Comparison of ENCODE assay signal across 35 cellular contexts in the genomic region with DNA sequence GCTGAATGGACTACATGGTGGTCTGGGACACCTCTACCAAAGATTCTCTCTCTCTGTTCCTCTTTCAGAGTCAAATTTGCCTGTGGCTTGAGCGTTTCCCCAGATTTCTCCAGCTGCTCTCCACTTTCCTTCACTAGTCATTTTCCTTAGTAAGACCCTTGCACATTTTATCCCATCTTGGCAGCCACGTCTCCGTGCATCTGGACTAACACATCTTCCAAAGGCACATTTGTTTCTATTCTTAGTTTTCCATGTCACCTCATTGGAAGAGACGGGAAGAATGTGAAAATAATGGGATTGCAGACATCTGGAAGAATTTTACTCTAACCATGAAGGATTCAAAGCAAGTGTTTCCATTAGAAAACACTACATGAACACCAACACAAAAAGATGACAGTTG.
"Had no signal": no experiment of that assay in that cellular context is flagged by ENCODE, and none has a peak within 500 bp of the region (broad histone marks: within the 10 kb centered on the region; RNA-seq: fewer than 3 reads in every experiment).

No MANE protein-coding gene starts in this region.

- FAIRE-seq: bronchial epithelial cell had no signal

- H3K36me3 ChIP-seq: Peyer's patch had no signal

- H3K4me2 ChIP-seq: KMS-11 had no signal

- H3K4me1 ChIP-seq: Peyer's patch had no signal

- H3K4me3 ChIP-seq: Peyer's patch had no signal

- H3K27ac ChIP-seq: KMS-11, Peyer's patch, RWPE1, VCaP had no signal

- ATAC-seq: activated naive CD8-positive, alpha-beta T cell treated with anti-CD3 and anti-CD28 coated beads, Interleukin-2, amount 50 U/mL, for 24 hours; PC-3; Right ventricle myocardium inferior; SK-N-SH treated with all-trans-retinoic acid at 6 μM for 48 hours; T-cell; T-helper 17 cell had no signal

- H3K27me3 ChIP-seq: Peyer's patch had no signal

- H3K9me3 ChIP-seq: Peyer's patch had no signal

- H3K9ac ChIP-seq: KMS-11 had no signal

- DNase-seq: activated B cell treated with CpG ODN at 0.5 μM for 24 hours; activated CD4-positive, alpha-beta memory T cell treated with anti-CD3 and anti-CD28 coated beads for 36 hours; activated CD4-positive, alpha-beta T cell treated with anti-CD3 and anti-CD28 coated beads for 4 hours; activated CD4-positive, alpha-beta T cell treated with anti-CD3 and anti-CD28 coated beads, Interleukin-2, amount 50 U/mL, for 1 hour; activated CD4-positive, CD25-positive, alpha-beta regulatory T cell treated with anti-CD3 and anti-CD28 coated beads, Interleukin-2, amount 50 U/mL, for 72 hours; activated CD8-positive, alpha-beta memory T cell treated with anti-CD3 and anti-CD28 coated beads, Interleukin-2, amount 50 U/mL, for 4 hours; activated effector memory CD4-positive, alpha-beta T cell treated with Interleukin-2 at 50 U/mL for 16 hours; activated naive CD4-positive, alpha-beta T cell treated with anti-CD3 and anti-CD28 coated beads, Interleukin-2, amount 10 ng/mL, durations not matched to agents 7 days and 5 days; activated naive CD8-positive, alpha-beta T cell treated with anti-CD3 and anti-CD28 coated beads, Interleukin-2, amount 50 U/mL, for 24 hours; activated T-cell treated with anti-CD3 and anti-CD28 coated beads, Interleukin-2, amount 50 U/mL, for 48 hours; anterior cingulate cortex; caudate nucleus; MM.1S; MV-4-11; NCI-H1092; NCI-H1436 treated with DMSO at 0.1 percent for 48 hours; NCI-H1694 treated with DMSO at 0.1 percent for 48 hours; NCI-H2029; NCI-H345; NCI-H510A; NCI-H526; NCI-H748 treated with DMSO at 0.1 percent for 48 hours; NK-92 treated with Interleukin-12 subunit alpha and Interleukin-12 subunit beta, amount 100 ng/mL, for 24 hours; PC-3; Peyer's patch; SIG-M5; T-cell; T-helper 17 cell; T-helper 9 cell had no signal
